In the genomic region with DNA sequence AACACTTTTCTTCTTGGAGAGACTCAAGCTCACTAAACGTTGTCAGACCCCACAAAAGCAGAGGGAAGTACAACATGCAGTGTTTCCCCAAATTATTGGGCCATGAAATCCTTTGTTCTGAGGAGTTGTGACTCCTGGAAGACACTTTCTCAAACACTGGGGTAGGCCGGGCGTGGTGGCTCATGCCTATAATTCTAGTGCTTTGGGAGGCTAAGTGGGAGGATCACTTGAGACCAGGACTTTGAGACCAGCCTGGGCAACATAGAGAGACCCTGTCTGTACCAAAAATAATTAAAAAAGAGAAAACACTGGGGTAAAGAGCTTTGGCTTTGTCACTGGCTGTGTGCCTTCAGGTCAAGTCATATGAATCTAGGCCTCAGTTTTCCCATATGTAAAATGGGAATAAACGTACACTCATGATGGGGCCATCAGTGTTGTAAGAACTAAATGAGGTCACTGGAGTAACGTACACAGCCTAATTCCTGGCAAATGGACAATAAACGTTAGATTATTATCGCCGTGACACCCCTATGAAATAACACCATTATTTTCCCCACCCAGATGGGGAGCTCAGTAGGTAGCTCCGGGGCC, we compare ENCODE assay signal across 8 cellular contexts.
A peak's percentile ranks its signal among the peaks of the same experiment; 100 is the strongest.
DNase-seq lines count a peak whose midpoint lies in the region; ATAC-seq and TF ChIP-seq lines count a peak whose summit lies in the region.

No MANE protein-coding gene starts in this region.

- H3K36me3 ChIP-seq in ES-I3 (ENCODE audit: insufficient read depth, low read length), result no peaks in the 10 kb centered on the region
- no peaks in the 10 kb centered on the region for H3K36me3 ChIP-seq in RWPE2 (ENCODE audit: low read depth)
- no peaks in the 10 kb centered on the region for H3K36me3 ChIP-seq in esophagus squamous epithelium
- H3K36me3 ChIP-seq in psoas muscle (ENCODE audit: insufficient read depth in 1 of 2, low read depth in 1 of 2), result no peaks in the 10 kb centered on the region

- H3K27me3 ChIP-seq in RWPE2 (ENCODE audit: insufficient read depth, poor library complexity, severe bottlenecking) (no peaks in the 10 kb centered on the region), esophagus squamous epithelium (no peaks in the 10 kb centered on the region), psoas muscle (ENCODE audit: insufficient read depth in 3 of 3, low read length in 2 of 3) (no peaks in the 10 kb centered on the region)

- H3K27ac ChIP-seq in RWPE2 (ENCODE audit: poor library complexity, severe bottlenecking) (no peak overlapping the region), esophagus squamous epithelium (peak overlapping the region in 1 of 4 donors; percentile 66), psoas muscle (no peak overlapping the region)

- intact Hi-C loops in esophagus squamous epithelium (cut with DNase I), result loop anchor here (10.0 kb wide), 1 partner anchor 448 kb away; the partner anchor contains the start of gene OR51D1
- intact Hi-C loops in psoas muscle (cut with DNase I), result loop anchor here in 1 of 2 donors (1.0 to 10.0 kb wide), 4 partner anchors 308 to 818 kb away; no protein-coding TSS in a partner anchor

- DNase-seq in RWPE2 (ENCODE audit: low spot score), result no peak
- DNase-seq in esophagus squamous epithelium (lab: John Stamatoyannopoulos, UW), result no peak
- DNase-seq in psoas muscle, result no peak
- no peak for DNase-seq in activated gamma-delta T cell (lab: John Stamatoyannopoulos, UW)
- DNase-seq in DMS 273 treated with DMSO at 0.1 percent for 48 hours (lab: John Stamatoyannopoulos, UW), result no peak

- H3K9ac ChIP-seq in ES-I3 (ENCODE audit: low read depth, low read length), result peak overlapping the region; percentile 67; the same call in 1 of the 2 replicates

- no peak for TF ChIP-seq POLR2A in esophagus squamous epithelium (IDR thresholded peaks at IDR 0.05)

- H3K4me1 ChIP-seq in ES-I3 (ENCODE audit: insufficient read depth, low read length), result no peaks in the 10 kb centered on the region
- H3K4me1 ChIP-seq in RWPE2 (ENCODE audit: insufficient read depth, poor library complexity, severe bottlenecking), result no peaks in the 10 kb centered on the region
- peaks cover 0 to 31% (median 0%) of the 10 kb centered on the region in 3 donors for H3K4me1 ChIP-seq in esophagus squamous epithelium
- H3K4me1 ChIP-seq in psoas muscle, result peaks cover 12% of the 10 kb centered on the region

- ATAC-seq in RWPE2 (ENCODE audit: low read depth) (no peak), psoas muscle (no peak), GM21528 (IDR thresholded peaks at IDR 0.05; ENCODE audit: low FRiP score, unreplicated experiment) (no peak), GM21447 (IDR thresholded peaks at IDR 0.05; ENCODE audit: unreplicated experiment) (no peak)

- TF ChIP-seq CTCF in RWPE2 (IDR thresholded peaks at IDR 0.05; ENCODE audit: poor library complexity, severe bottlenecking), result no peak
- no peak for TF ChIP-seq CTCF in esophagus squamous epithelium (IDR thresholded peaks at IDR 0.05)
- TF ChIP-seq CTCF in psoas muscle (IDR thresholded peaks at IDR 0.05), result no peak

- WGBS in esophagus squamous epithelium, 2 donors, result 23 to 37% methylated on average over 8 of the region's 9 CpGs
- 40 to 44% (median 43%) methylated on average over 9 of the region's 9 CpGs for WGBS in psoas muscle, 3 donors

- H3K9me3 ChIP-seq in ES-I3 (ENCODE audit: control insufficient read depth, insufficient read depth, low read length), result no peaks in the 10 kb centered on the region
- no peaks in the 10 kb centered on the region for H3K9me3 ChIP-seq in RWPE2 (ENCODE audit: severe bottlenecking)
- H3K9me3 ChIP-seq in esophagus squamous epithelium, result no peaks in the 10 kb centered on the region
- no peaks in the 10 kb centered on the region for H3K9me3 ChIP-seq in psoas muscle

- H3K4me3 ChIP-seq in RWPE2 (ENCODE audit: severe bottlenecking) (peak overlapping the region; percentile 44), esophagus squamous epithelium (peak overlapping the region; percentile 48 to 74 (median 66)), psoas muscle (peak overlapping the region; percentile 75)
